12 cellular contexts compared by ENCODE assay signal in genomic region chr6:158835616-158836221, GRCh38. TPM values are rescaled to one million over a fixed set of nuclear protein-coding genes. Genes with fewer than 3 reads are reported as not detected.
A peak's percentile ranks its signal among the peaks of the same experiment; 100 is the strongest.
DNase-seq lines count a peak whose midpoint lies in the region; ATAC-seq, FAIRE-seq and TF ChIP-seq lines count a peak whose summit lies in the region.
"Had no signal": no experiment of that assay in that cellular context is flagged by ENCODE, and none has a peak within 500 bp of the region (broad histone marks: within the 10 kb centered on the region; RNA-seq: fewer than 3 reads in every experiment).

No MANE protein-coding gene starts in this region.

- H3K4me3 ChIP-seq in endothelial cell of umbilical vein (replicated peaks in 1 of 3; ENCODE audit: insufficient read depth in 1 of 3, low read depth in 1 of 3, low read length in 3 of 3), result no peak overlapping the region
- no peak overlapping the region for H3K4me3 ChIP-seq in mesendoderm (ENCODE audit: low read length)
- no peak overlapping the region for H3K4me3 ChIP-seq in aorta (ENCODE audit: low read length in 2 of 2)
- H3K4me3 ChIP-seq: psoas muscle had no signal

- TF ChIP-seq CTCF in endothelial cell of umbilical vein (IDR thresholded peaks at IDR 0.05; ENCODE audit: extremely low read depth in 1 of 2, insufficient read depth in 1 of 2, low read depth in 1 of 2, low read length in 2 of 2), result no peak

- H2BK15ac ChIP-seq in mesendoderm (replicated peaks; ENCODE audit: low read depth), result no peak overlapping the region

- ATAC-seq in aorta (ENCODE audit: low FRiP score), result peak; percentile 75
- ATAC-seq: psoas muscle had no signal

- peak overlapping the region; percentile 63 for H2AFZ ChIP-seq in endothelial cell of umbilical vein (ENCODE audit: low read depth, low read length)

- FAIRE-seq in endothelial cell of umbilical vein (lab: Jason Lieb, UNC), result no peak

- H3K79me1 ChIP-seq in mesendoderm (ENCODE audit: low read length), result no peaks in the 10 kb centered on the region

- no TSS peak for BruUV-seq in endothelial cell of umbilical vein (replicated peaks; lab: Mats Ljungman, UMichigan)

- H3K4me1 ChIP-seq in endothelial cell of umbilical vein (ENCODE audit: control insufficient read depth, extremely low read depth, insufficient read depth, low read length), result no peaks in the 10 kb centered on the region
- H3K4me1 ChIP-seq in mesendoderm (ENCODE audit: control insufficient read depth, low read depth, low read length), result peaks cover 3% of the 10 kb centered on the region
- H3K4me1 ChIP-seq in aorta (ENCODE audit: control insufficient read depth in 1 of 2, insufficient read depth in 2 of 2, low read length in 2 of 2), result no peaks in the 10 kb centered on the region
- H3K4me1 ChIP-seq: psoas muscle had no signal

- H3K56ac ChIP-seq in mesendoderm (ENCODE audit: low read length), result peak overlapping the region; percentile 27

- peak; percentile 22 for DNase-seq in NCI-H2227 (lab: John Stamatoyannopoulos, UW; ENCODE audit: unreplicated experiment)
- no peak for DNase-seq in NCI-H2227 treated with DMSO at 0.1 percent for 48 hours (lab: John Stamatoyannopoulos, UW)
- DNase-seq in endothelial cell of umbilical vein (ENCODE audit: low read depth, low spot score), result no peak
- peak; percentile 57 for DNase-seq in mesendoderm
- DNase-seq in aorta, result peak in 1 of 2 donors; percentile 59
- DNase-seq in amygdala (lab: John Stamatoyannopoulos, UW), result no peak
- DNase-seq in H4 (ENCODE audit: low spot score), result no peak
- no peak for DNase-seq in LoVo (ENCODE audit: low spot score)
- DNase-seq: 8988T, brain microvascular endothelial cell, SIG-M5 had no signal

- POLR2A ChIA-PET in endothelial cell of umbilical vein (lab: Charles Lee), result no interaction called here

- dilution Hi-C loops in endothelial cell of umbilical vein (cut with MboI; ENCODE audit: extremely low pct_ligation_motif_present, low sequenced_read_pairs), result no loop called here

- H3K36me3 ChIP-seq in endothelial cell of umbilical vein (ENCODE audit: control insufficient read depth in 2 of 2, extremely low read depth in 1 of 2, insufficient read depth in 2 of 2, low read length in 2 of 2) (no peaks in the 10 kb centered on the region), mesendoderm (ENCODE audit: control insufficient read depth, insufficient read depth, low read length) (no peaks in the 10 kb centered on the region), aorta (ENCODE audit: control insufficient read depth in 1 of 2, insufficient read depth in 2 of 2, low read length in 1 of 2) (no peaks in the 10 kb centered on the region)
- H3K36me3 ChIP-seq: brain microvascular endothelial cell had no signal

- TF ChIP-seq POLR2A in endothelial cell of umbilical vein (IDR thresholded peaks at IDR 0.05; ENCODE audit: low read depth, low read length), result no peak

- CTCF ChIA-PET in endothelial cell of umbilical vein (lab: Charles Lee), result no interaction called here

- H3K27me3 ChIP-seq in endothelial cell of umbilical vein (ENCODE audit: control insufficient read depth in 2 of 2, insufficient read depth in 2 of 2, low read length in 2 of 2) (peaks cover 2% of the 10 kb centered on the region in 2 experiments), mesendoderm (ENCODE audit: insufficient read depth, low read length, poor library complexity) (no peaks in the 10 kb centered on the region), aorta (ENCODE audit: control insufficient read depth in 1 of 2, insufficient read depth in 2 of 2, low read length in 1 of 2) (no peaks in the 10 kb centered on the region)
- H3K27me3 ChIP-seq: brain microvascular endothelial cell had no signal

- no peak overlapping the region for H3K23ac ChIP-seq in mesendoderm (ENCODE audit: low read length)

- H2AK5ac ChIP-seq in mesendoderm (ENCODE audit: low read length), result no peak overlapping the region

- H4K20me1 ChIP-seq in endothelial cell of umbilical vein (replicated peaks; ENCODE audit: control insufficient read depth, extremely low read depth, insufficient read depth, low read length), result no peaks in the 10 kb centered on the region

- no peak overlapping the region for H3K4me2 ChIP-seq in endothelial cell of umbilical vein (ENCODE audit: insufficient read depth, low read length)
- no peak overlapping the region for H3K4me2 ChIP-seq in mesendoderm (ENCODE audit: low read length)

- H3K9me1 ChIP-seq in endothelial cell of umbilical vein (replicated peaks; ENCODE audit: control insufficient read depth, extremely low read depth, insufficient read depth, low read length), result no peaks in the 10 kb centered on the region

- H3K79me2 ChIP-seq in endothelial cell of umbilical vein (ENCODE audit: control insufficient read depth, insufficient read depth, low read length) (no peaks in the 10 kb centered on the region), mesendoderm (ENCODE audit: control insufficient read depth, insufficient read depth, low read length) (no peaks in the 10 kb centered on the region)

- H3K9ac ChIP-seq in endothelial cell of umbilical vein (replicated peaks; ENCODE audit: extremely low read depth, insufficient read depth, low read length) (no peak overlapping the region), mesendoderm (ENCODE audit: low read length) (no peak overlapping the region)

- H3K9me3 ChIP-seq in endothelial cell of umbilical vein (replicated peaks; ENCODE audit: control insufficient read depth, insufficient read depth, low read length), result no peaks in the 10 kb centered on the region
- H3K9me3 ChIP-seq in aorta (ENCODE audit: control insufficient read depth, low read length), result peaks cover 1% of the 10 kb centered on the region
- H3K9me3 ChIP-seq: psoas muscle had no signal

- no peak overlapping the region for H3K4ac ChIP-seq in mesendoderm (ENCODE audit: low read depth, low read length)

- no CpG with 5 or more reads among the region's 19 CpGs for WGBS in mesendoderm (ENCODE audit: extremely low coverage, insufficient coverage, low lambda C conversion rate)
- 34 to 36% methylated on average over 19 of the region's 19 CpGs for WGBS in aorta, 2 donors

- H3K18ac ChIP-seq in mesendoderm (ENCODE audit: low read length), result no peak overlapping the region

- H2BK5ac ChIP-seq in mesendoderm (ENCODE audit: low read length), result no peak overlapping the region

- intact Hi-C loops in endothelial cell of umbilical vein (cut with micrococcal nuclease), result no loop called here
- intact Hi-C loops in aorta (cut with DNase I), result no loop called here

- no peak overlapping the region for H3K27ac ChIP-seq in endothelial cell of umbilical vein (ENCODE audit: insufficient read depth, low read depth, low read length)
- H3K27ac ChIP-seq in mesendoderm (ENCODE audit: low read depth, low read length), result no peak overlapping the region
- H3K27ac ChIP-seq in aorta (ENCODE audit: low read depth in 1 of 2, low read length in 2 of 2), result no peak overlapping the region
- H3K27ac ChIP-seq: brain microvascular endothelial cell, psoas muscle had no signal

- no peak overlapping the region for H2BK120ac ChIP-seq in mesendoderm (ENCODE audit: low read depth, low read length)

- no peak overlapping the region for H4K8ac ChIP-seq in mesendoderm (ENCODE audit: low read depth, low read length)

- no peak overlapping the region for H4K5ac ChIP-seq in mesendoderm (ENCODE audit: low read length)

TF ChIP-seq in endothelial cell of umbilical vein, 7 proteins besides CTCF, POLR2A, EP300 and RAD21:
- no peak for TF ChIP-seq EZH2 (IDR thresholded peaks at IDR 0.05; ENCODE audit: borderline replicate concordance, low read depth, low read length, severe bottlenecking)
- no peak for TF ChIP-seq GATA2 (IDR thresholded peaks at IDR 0.05; ENCODE audit: insufficient read depth, insufficient read length, low read depth, low read length)
- no peak for TF ChIP-seq FOS (IDR thresholded peaks at IDR 0.05; ENCODE audit: borderline replicate concordance, insufficient read depth, low read length)

RNA-seq across cellular contexts. Expression of gene EZR, which starts 16.6 kb away (rescaled TPM):
- total RNA-seq in endothelial cell of umbilical vein, result 105 and 108 TPM in 2 replicates
- polyA plus RNA-seq in endothelial cell of umbilical vein, result 54.5 and 58.5 TPM in 2 replicates
- 61.7 and 70.4 TPM in 2 replicates for polyA plus RNA-seq in endothelial cell of umbilical vein (2011; cell fraction: cytosol; rRNA removed)
- 99.6 and 120 TPM in 2 replicates for polyA plus RNA-seq in endothelial cell of umbilical vein (2011; cell fraction: nucleus; rRNA removed)
- 76.0 and 97.3 TPM in 2 replicates for polyA plus RNA-seq in endothelial cell of umbilical vein (2012)
- polyA minus RNA-seq in endothelial cell of umbilical vein, result 61.0 and 62.0 TPM in 2 replicates
- polyA minus RNA-seq in endothelial cell of umbilical vein (2011; cell fraction: cytosol; rRNA and poly(A)+ RNA removed), result 42.7 TPM
- polyA minus RNA-seq in endothelial cell of umbilical vein (2011; cell fraction: nucleus; rRNA and poly(A)+ RNA removed), result 26.8 and 29.3 TPM in 2 replicates
- 145 TPM for polyA plus RNA-seq in mesendoderm (2013, experiment 1 of 2)
- polyA plus RNA-seq in mesendoderm (2013, experiment 2 of 2), result 153 TPM
- total RNA-seq in aorta, result 10 to 100 TPM; 44.8 to 56.2 TPM
- 100 to 1,000 TPM in 1 of 2 donors, 10 to 100 TPM in 1; 13.4 to 127 TPM for polyA plus RNA-seq in aorta
- total RNA-seq in H4 (2014; rRNA removed; shearing (Covaris generic)), result 29.3 and 31.8 TPM in 2 replicates

Comparison
In these comparisons a context has a peak if more than half of its experiments do, and no peak if none do; other contexts are left out.
1. DNase-seq: peak in NCI-H2227 (single experiment) and mesendoderm (single experiment); none in NCI-H2227 treated with DMSO at 0.1 percent for 48 hours (single experiment), endothelial cell of umbilical vein (single experiment), amygdala (0 of 56), H4 (single experiment) and LoVo (single experiment).